In genomic region chr11:75429641-75429901, GRCh38 we compare ENCODE assay signal across 8 cellular contexts. TPM values are rescaled to one million over a fixed set of nuclear protein-coding genes. Genes with fewer than 3 reads are reported as not detected.
DNase-seq lines count a peak whose midpoint lies in the region; ATAC-seq and TF ChIP-seq lines count a peak whose summit lies in the region.

No MANE protein-coding gene starts in this region.

- no peak for ATAC-seq in left ventricle myocardium superior

- H3K9me3 Mint-ChIP-seq in nephron = peaks cover 11% of the 10 kb centered on the region

- TF ChIP-seq CTCF in left ventricle myocardium inferior (IDR thresholded peaks at IDR 0.05; ENCODE audit: borderline replicate concordance) (no peak), breast epithelium (IDR thresholded peaks at IDR 0.05) (no peak), nephron (IDR thresholded peaks at IDR 0.05; ENCODE audit: unreplicated experiment in 3 of 3) (no peak)

- DNase-seq in left ventricle myocardium inferior (no peak), left ventricle myocardium superior (no peak), breast epithelium (ENCODE audit: low spot score in 2 of 2) (no peak), amniotic stem cell (lab: John Stamatoyannopoulos, UW) (no peak), MV-4-11 (lab: John Stamatoyannopoulos, UW) (no peak), T1000 (lab: John Stamatoyannopoulos, UW) (no peak), NCI-H524 (lab: John Stamatoyannopoulos, UW) (no peak)

- no peak for TF ChIP-seq POLR2A in breast epithelium (IDR thresholded peaks at IDR 0.05)

- peak overlapping the region; percentile 78 to 85 (median 81) for H3K4me3 Mint-ChIP-seq in nephron

- no peak overlapping the region for H3K27ac Mint-ChIP-seq in nephron

- no peaks in the 10 kb centered on the region for H3K36me3 ChIP-seq in left ventricle myocardium inferior
- H3K36me3 ChIP-seq in breast epithelium = no peaks in the 10 kb centered on the region

- H3K4me3 ChIP-seq in left ventricle myocardium inferior = peak overlapping the region; percentile 62
- H3K4me3 ChIP-seq in breast epithelium = peak overlapping the region in 2 of 3 donors; percentile 53 to 76

- peaks cover 13% of the 10 kb centered on the region for H3K36me3 Mint-ChIP-seq in nephron (ENCODE audit: low read depth)

- peaks cover 13% of the 10 kb centered on the region for H3K4me1 Mint-ChIP-seq in nephron

- peaks cover 76% of the 10 kb centered on the region for H3K27me3 Mint-ChIP-seq in nephron (ENCODE audit: low read depth)

- H3K27me3 ChIP-seq in left ventricle myocardium inferior (ENCODE audit: low read depth) (peaks cover 54% of the 10 kb centered on the region), breast epithelium (peaks cover 0 to 2% of the 10 kb centered on the region in 2 donors)

- H3K9me3 ChIP-seq in left ventricle myocardium inferior (replicated peaks) (peaks cover 5% of the 10 kb centered on the region), breast epithelium (peaks cover 4 to 6% of the 10 kb centered on the region in 2 donors)

- H3K4me1 ChIP-seq in left ventricle myocardium inferior = peaks cover 36% of the 10 kb centered on the region
- H3K4me1 ChIP-seq in breast epithelium = peaks cover 0 to 10% of the 10 kb centered on the region in 2 donors

- intact Hi-C loops in left ventricle myocardium inferior (cut with micrococcal nuclease) (no loop called here), left ventricle myocardium superior (cut with micrococcal nuclease) (no loop called here), breast epithelium (cut with DNase I; ENCODE audit: low total_unique reads) (no loop called here)

- peak overlapping the region; percentile 58 for H3K27ac ChIP-seq in left ventricle myocardium inferior (replicated peaks)
- H3K27ac ChIP-seq in breast epithelium = peak overlapping the region in 1 of 2 donors; percentile 64

RNA-seq across cellular contexts. Expression of gene KLHL35, which starts 3.4 kb away (rescaled TPM):
- 0.74 TPM for total RNA-seq in left ventricle myocardium inferior
- 0.89 TPM for total RNA-seq in left ventricle myocardium superior
- total RNA-seq in breast epithelium = 1 to 10 TPM; 1.6 to 2.7 (median 2.6) TPM

RNA-seq across cellular contexts. Expression of gene RPS3, which starts 30.3 kb away (rescaled TPM):
- 864 TPM for total RNA-seq in left ventricle myocardium inferior
- 874 TPM for total RNA-seq in left ventricle myocardium superior
- total RNA-seq in breast epithelium = 1,000 to 10,000 TPM; 1,024 to 2,406 (median 1,978) TPM
